ENCODE assay signal across 8 cellular contexts in genomic region chr7:75914655-75915415, GRCh38. TPM values are rescaled to one million over a fixed set of nuclear protein-coding genes. Genes with fewer than 3 reads are reported as not detected.
A peak's percentile ranks its signal among the peaks of the same experiment; 100 is the strongest.
DNase-seq lines count a peak whose midpoint lies in the region; ATAC-seq and TF ChIP-seq lines count a peak whose summit lies in the region.

Gene POR (plus strand): TSS chr7:75915155. CDS start chr7:75954002, 38,847 bp downstream.

- peak within 1 kb of the TSS; percentile 82 for H3K4me3 Mint-ChIP-seq in activated CD4-positive, alpha-beta memory T cell treated with anti-CD3 and anti-CD28 coated beads for 36 hours

- CTCF ChIA-PET in activated CD4-positive, alpha-beta memory T cell treated with anti-CD3 and anti-CD28 coated beads for 36 hours (lab: Charles Lee): interaction anchor here (1.0 to 1.8 kb wide), 3 partner anchors 36 to 106 kb away, joined by 3 to 6 read pairs (median 5); no protein-coding TSS in a partner anchor

- H3K27ac Mint-ChIP-seq in activated CD4-positive, alpha-beta memory T cell treated with anti-CD3 and anti-CD28 coated beads for 36 hours: peak within 1 kb of the TSS; percentile 87

- 0% methylated on average over 14 to 24 of the region's 82 CpGs for WGBS in lower leg skin, 2 donors

- no peaks in the 10 kb centered on the region for H3K36me3 Mint-ChIP-seq in activated CD4-positive, alpha-beta memory T cell treated with anti-CD3 and anti-CD28 coated beads for 36 hours

- H3K9me3 Mint-ChIP-seq in activated CD4-positive, alpha-beta memory T cell treated with anti-CD3 and anti-CD28 coated beads for 36 hours: no peaks in the 10 kb centered on the region

- ATAC-seq in GM19397 (IDR thresholded peaks at IDR 0.05; ENCODE audit: unreplicated experiment): peak; percentile 93
- peak; percentile 85 for ATAC-seq in HG03565 (IDR thresholded peaks at IDR 0.05; ENCODE audit: unreplicated experiment)

- DNase-seq in CD1c-positive myeloid dendritic cell (ENCODE audit: extremely low spot score): peak; percentile 98
- peak; percentile 91 for DNase-seq in NCI-H774 (lab: John Stamatoyannopoulos, UW)
- peak; percentile 97 for DNase-seq in activated CD4-positive, alpha-beta memory T cell treated with anti-CD3 and anti-CD28 coated beads for 36 hours
- DNase-seq in dermis microvascular lymphatic vessel endothelial cell (ENCODE audit: low read depth in 2 of 2): peak; percentile 80 to 94
- DNase-seq in lower leg skin (ENCODE audit: low spot score in 2 of 2): peak; percentile 95 to 99
- peak; percentile 94 to 97 for DNase-seq in stimulated activated CD4-positive, alpha-beta T cell treated with anti-CD3 and anti-CD28 coated beads, Interleukin-4, amount 100 ng/mL, for 4 hours

- no peak for TF ChIP-seq CTCF in lower leg skin (IDR thresholded peaks at IDR 0.05)

- peak within 1 kb of the TSS; percentile 67 for H3K4me3 ChIP-seq in lower leg skin (ENCODE audit: low read depth, poor library complexity, severe bottlenecking)

- POLR2A ChIA-PET in activated CD4-positive, alpha-beta memory T cell treated with anti-CD3 and anti-CD28 coated beads for 36 hours (lab: Charles Lee): interaction anchor here (0.5 to 2.3 kb wide), 5 partner anchors 36 to 105 kb away, joined by 3 to 5 read pairs (median 4); partner anchors contain the start of gene RHBDD2

- peak in 1 of 2 donors; percentile 95 for TF ChIP-seq POLR2A in lower leg skin (IDR thresholded peaks at IDR 0.05)

- intact Hi-C loops in activated CD4-positive, alpha-beta memory T cell treated with anti-CD3 and anti-CD28 coated beads for 36 hours (cut with micrococcal nuclease): loop anchor here (1.0 to 2.0 kb wide), 5 partner anchors 37 to 404 kb away; partner anchors contain the start of genes MDH2 and TMEM120A
- intact Hi-C loops in lower leg skin (cut with DNase I; ENCODE audit: low total_unique reads): no loop called here

- H3K4me1 Mint-ChIP-seq in activated CD4-positive, alpha-beta memory T cell treated with anti-CD3 and anti-CD28 coated beads for 36 hours (ENCODE audit: low read depth): peaks cover 27% of the 10 kb centered on the region

- no peaks in the 10 kb centered on the region for H3K27me3 Mint-ChIP-seq in activated CD4-positive, alpha-beta memory T cell treated with anti-CD3 and anti-CD28 coated beads for 36 hours

RNA-seq across cellular contexts. Expression of gene POR, which starts in this region (rescaled TPM):
- 10 to 100 TPM; 28.9 to 35.2 TPM for total RNA-seq in activated CD4-positive, alpha-beta memory T cell treated with anti-CD3 and anti-CD28 coated beads for 36 hours
- 68.0 and 112 TPM in 2 replicates for total RNA-seq in dermis microvascular lymphatic vessel endothelial cell
- total RNA-seq in lower leg skin: 100 to 1,000 TPM in 1 of 4 donors, 10 to 100 TPM in 3; 77.4 to 129 (median 97.0) TPM

Comparison
In these comparisons a context has a peak if more than half of its experiments do, and no peak if none do; other contexts are left out.
1. Peak in every context shown above with its lines: DNase-seq, ATAC-seq and H3K4me3 ChIP-seq.